19 cellular contexts compared by ENCODE assay signal in genomic region chr17:49670002-49670401, GRCh38. TPM values are rescaled to one million over a fixed set of nuclear protein-coding genes. Genes with fewer than 3 reads are reported as not detected.
DNase-seq lines count a peak whose midpoint lies in the region; ATAC-seq, FAIRE-seq and TF ChIP-seq lines count a peak whose summit lies in the region.
"Had no signal": no experiment of that assay in that cellular context is flagged by ENCODE, and none has a peak within 500 bp of the region (broad histone marks: within the 10 kb centered on the region; RNA-seq: fewer than 3 reads in every experiment).

No MANE protein-coding gene starts in this region.

- no peak for DNase-seq in CD4-positive, alpha-beta T cell
- DNase-seq in H54 (ENCODE audit: insufficient read length, low spot score) (no peak), endothelial cell of umbilical vein (ENCODE audit: low read depth, low spot score) (peak; percentile 77), prostate gland (ENCODE audit: low spot score) (no peak), BE2C (no peak), islet precursor cell (no peak), retina (no peak)
- no peak for DNase-seq in activated T-cell treated with anti-CD3 and anti-CD28 coated beads, Interleukin-2, amount 50 U/mL, for 4 hours
- DNase-seq: adrenal gland; Calu3; effector memory CD4-positive, alpha-beta T cell; hypothalamus; Kasumi-1; NCI-H1417 treated with DMSO at 0.1 percent for 48 hours; NCI-H748 treated with DMSO at 0.1 percent for 48 hours; PC-9; stimulated activated CD4-positive, alpha-beta T cell treated with anti-CD3 and anti-CD28 coated beads, Interleukin-1b, Interleukin-23, amount 100 ng/mL, for 48 hours; T-helper 2 cell had no signal

- peak overlapping the region; percentile 93 for H3K4me2 ChIP-seq in endothelial cell of umbilical vein (ENCODE audit: insufficient read depth, low read length)
- H3K4me2 ChIP-seq: PC-9 had no signal

- H3K9me1 ChIP-seq in endothelial cell of umbilical vein (replicated peaks; ENCODE audit: control insufficient read depth, extremely low read depth, insufficient read depth, low read length) = no peaks in the 10 kb centered on the region

- H3K4me1 ChIP-seq in endothelial cell of umbilical vein (ENCODE audit: control insufficient read depth, extremely low read depth, insufficient read depth, low read length) = peaks cover 17% of the 10 kb centered on the region
- H3K4me1 ChIP-seq in prostate gland (replicated peaks) = peaks cover 2% of the 10 kb centered on the region
- no peaks in the 10 kb centered on the region for H3K4me1 ChIP-seq in BE2C

- TF ChIP-seq POLR2A in H54 (IDR thresholded peaks at IDR 0.05; ENCODE audit: low read depth, low read length) (no peak), endothelial cell of umbilical vein (IDR thresholded peaks at IDR 0.05; ENCODE audit: low read depth, low read length) (no peak), prostate gland (IDR thresholded peaks at IDR 0.05) (no peak)

- 38% methylated on average over 1 of the region's 1 CpG for WGBS in prostate gland

- peak overlapping the region; percentile 38 for H3K9ac ChIP-seq in endothelial cell of umbilical vein (replicated peaks; ENCODE audit: extremely low read depth, insufficient read depth, low read length)

- CTCF ChIA-PET in CD4-positive, alpha-beta T cell (lab: Charles Lee) = interaction anchor here (1.5 to 2.3 kb wide), 2 partner anchors 100 to 114 kb away, joined by 5 read pairs; no protein-coding TSS in a partner anchor
- CTCF ChIA-PET in endothelial cell of umbilical vein (lab: Charles Lee) = interaction anchor here (0.6 to 2.5 kb wide), 11 partner anchors 11 to 236 kb away, joined by 3 to 15 read pairs (median 4); partner anchors contain the start of gene NXPH3

- H3K27me3 Mint-ChIP-seq in CD4-positive, alpha-beta T cell = no peaks in the 10 kb centered on the region
- no peaks in the 10 kb centered on the region for H3K27me3 Mint-ChIP-seq in activated T-cell treated with anti-CD3 and anti-CD28 coated beads, Interleukin-2, amount 50 U/mL, for 4 hours (ENCODE audit: low read depth)
- H3K27me3 Mint-ChIP-seq: central memory CD8-positive, alpha-beta T cell had no signal

- H3K9me3 Mint-ChIP-seq in CD4-positive, alpha-beta T cell = no peaks in the 10 kb centered on the region
- H3K9me3 Mint-ChIP-seq in activated T-cell treated with anti-CD3 and anti-CD28 coated beads, Interleukin-2, amount 50 U/mL, for 4 hours = no peaks in the 10 kb centered on the region
- H3K9me3 Mint-ChIP-seq: central memory CD8-positive, alpha-beta T cell had no signal

- no peaks in the 10 kb centered on the region for H3K9me3 ChIP-seq in CD4-positive, alpha-beta T cell (ENCODE audit: control insufficient read depth, low read length)
- H3K9me3 ChIP-seq in endothelial cell of umbilical vein (replicated peaks; ENCODE audit: control insufficient read depth, insufficient read depth, low read length) (no peaks in the 10 kb centered on the region), prostate gland (no peaks in the 10 kb centered on the region), BE2C (no peaks in the 10 kb centered on the region)
- H3K9me3 ChIP-seq: adrenal gland had no signal

- TF ChIP-seq CTCF in CD4-positive, alpha-beta T cell (IDR thresholded peaks at IDR 0.05) = no peak
- no peak for TF ChIP-seq CTCF in endothelial cell of umbilical vein (IDR thresholded peaks at IDR 0.05; ENCODE audit: extremely low read depth in 1 of 2, insufficient read depth in 1 of 2, low read depth in 1 of 2, low read length in 2 of 2)
- no peak for TF ChIP-seq CTCF in prostate gland (IDR thresholded peaks at IDR 0.05)
- TF ChIP-seq CTCF in BE2C (IDR thresholded peaks at IDR 0.05; ENCODE audit: low read depth, low read length) = no peak

- BruUV-seq in endothelial cell of umbilical vein (replicated peaks; lab: Mats Ljungman, UMichigan) = no TSS peak

- peak overlapping the region in 1 of 3 experiments; percentile 53 for H3K4me3 ChIP-seq in endothelial cell of umbilical vein (replicated peaks in 1 of 3; ENCODE audit: insufficient read depth in 1 of 3, low read depth in 1 of 3, low read length in 3 of 3)
- H3K4me3 ChIP-seq in prostate gland = no peak overlapping the region
- H3K4me3 ChIP-seq in BE2C (ENCODE audit: low read depth, low read length) = no peak overlapping the region
- H3K4me3 ChIP-seq: adrenal gland, PC-9 had no signal

- dilution Hi-C loops in endothelial cell of umbilical vein (cut with MboI; ENCODE audit: extremely low pct_ligation_motif_present, low sequenced_read_pairs) = no loop called here

- no peak overlapping the region for H2AFZ ChIP-seq in endothelial cell of umbilical vein (ENCODE audit: low read depth, low read length)
- H2AFZ ChIP-seq: PC-9 had no signal

- no peaks in the 10 kb centered on the region for H3K27me3 ChIP-seq in CD4-positive, alpha-beta T cell (ENCODE audit: control insufficient read depth, insufficient read depth, low read length)
- H3K27me3 ChIP-seq in endothelial cell of umbilical vein (ENCODE audit: control insufficient read depth in 2 of 2, insufficient read depth in 2 of 2, low read length in 2 of 2) = no peaks in the 10 kb centered on the region
- no peaks in the 10 kb centered on the region for H3K27me3 ChIP-seq in prostate gland (replicated peaks; ENCODE audit: insufficient read depth)
- no peaks in the 10 kb centered on the region for H3K27me3 ChIP-seq in BE2C
- H3K27me3 ChIP-seq: adrenal gland had no signal

- H3K36me3 Mint-ChIP-seq in CD4-positive, alpha-beta T cell (ENCODE audit: low read depth) = peaks cover 68% of the 10 kb centered on the region
- H3K36me3 Mint-ChIP-seq in activated T-cell treated with anti-CD3 and anti-CD28 coated beads, Interleukin-2, amount 50 U/mL, for 4 hours (ENCODE audit: insufficient read depth) = peaks cover 12% of the 10 kb centered on the region

- FAIRE-seq in H54 (lab: Jason Lieb, UNC) (peak; percentile 20), endothelial cell of umbilical vein (lab: Jason Lieb, UNC) (peak; percentile 43)

- peaks cover 71% of the 10 kb centered on the region for H3K79me2 ChIP-seq in endothelial cell of umbilical vein (ENCODE audit: control insufficient read depth, insufficient read depth, low read length)

- no peak for ATAC-seq in CD4-positive, alpha-beta T cell (ENCODE audit: poor library complexity)
- no peak for ATAC-seq in activated T-cell treated with anti-CD3 and anti-CD28 coated beads, Interleukin-2, amount 50 U/mL, for 4 hours

- H3K27ac Mint-ChIP-seq in CD4-positive, alpha-beta T cell = peak overlapping the region; percentile 78

- no peak overlapping the region for H3K4me3 Mint-ChIP-seq in CD4-positive, alpha-beta T cell
- no peak overlapping the region for H3K4me3 Mint-ChIP-seq in activated T-cell treated with anti-CD3 and anti-CD28 coated beads, Interleukin-2, amount 50 U/mL, for 4 hours
- H3K4me3 Mint-ChIP-seq: central memory CD8-positive, alpha-beta T cell had no signal

- intact Hi-C loops in CD4-positive, alpha-beta T cell (cut with DNase I, micrococcal nuclease) = loop anchor here in 1 of 2 experiments (5.0 kb wide), 1 partner anchor 43 kb away; no protein-coding TSS in a partner anchor
- intact Hi-C loops in endothelial cell of umbilical vein (cut with micrococcal nuclease) (no loop called here), prostate gland (cut with DNase I) (no loop called here)

- H3K36me3 ChIP-seq in endothelial cell of umbilical vein (ENCODE audit: control insufficient read depth in 2 of 2, extremely low read depth in 1 of 2, insufficient read depth in 2 of 2, low read length in 2 of 2) = no peaks in the 10 kb centered on the region
- no peaks in the 10 kb centered on the region for H3K36me3 ChIP-seq in prostate gland
- H3K36me3 ChIP-seq in BE2C = peaks cover 3% of the 10 kb centered on the region; the same call in 1 of the 2 replicates

- no peak overlapping the region for H3K27ac ChIP-seq in CD4-positive, alpha-beta T cell (ENCODE audit: low read depth, low read length)
- H3K27ac ChIP-seq in endothelial cell of umbilical vein (ENCODE audit: insufficient read depth, low read depth, low read length) (peak overlapping the region; percentile 43), prostate gland (peak overlapping the region; percentile 4 to 41)
- H3K27ac ChIP-seq: adrenal gland, PC-9 had no signal

- POLR2A ChIA-PET in CD4-positive, alpha-beta T cell (lab: Charles Lee) = interaction anchor here (1.1 to 1.5 kb wide), 3 partner anchors 10 to 30 kb away, joined by 3 to 4 read pairs (median 3); no protein-coding TSS in a partner anchor
- POLR2A ChIA-PET in endothelial cell of umbilical vein (lab: Charles Lee) = interaction anchor here (0.6 kb wide), 1 partner anchor 44 kb away, joined by 6 read pairs; no protein-coding TSS in a partner anchor

- peaks cover 65% of the 10 kb centered on the region for H3K4me1 Mint-ChIP-seq in CD4-positive, alpha-beta T cell (ENCODE audit: low read depth)
- H3K4me1 Mint-ChIP-seq in activated T-cell treated with anti-CD3 and anti-CD28 coated beads, Interleukin-2, amount 50 U/mL, for 4 hours (ENCODE audit: low read depth) = peaks cover 51% of the 10 kb centered on the region

- no peaks in the 10 kb centered on the region for H4K20me1 ChIP-seq in endothelial cell of umbilical vein (replicated peaks; ENCODE audit: control insufficient read depth, extremely low read depth, insufficient read depth, low read length)

RNA-seq across cellular contexts. Expression of gene SPOP, which starts 7.9 kb away (rescaled TPM):
- 10 to 100 TPM; 38.7 to 41.5 TPM for total RNA-seq in CD4-positive, alpha-beta T cell
- total RNA-seq in endothelial cell of umbilical vein (61.0 and 61.9 TPM in 2 replicates), prostate gland (10 to 100 TPM; 80.8 to 93.0 TPM)
- polyA plus RNA-seq in endothelial cell of umbilical vein = 46.9 and 55.5 TPM in 2 replicates
- polyA plus RNA-seq in endothelial cell of umbilical vein (2011; cell fraction: cytosol; rRNA removed) = 42.6 and 43.6 TPM in 2 replicates
- 85.1 and 105 TPM in 2 replicates for polyA plus RNA-seq in endothelial cell of umbilical vein (2011; cell fraction: nucleus; rRNA removed)
- 45.0 and 51.7 TPM in 2 replicates for polyA plus RNA-seq in endothelial cell of umbilical vein (2012)
- 91.0 and 97.0 TPM in 2 replicates for polyA minus RNA-seq in endothelial cell of umbilical vein
- 45.3 TPM for polyA minus RNA-seq in endothelial cell of umbilical vein (2011; cell fraction: cytosol; rRNA and poly(A)+ RNA removed)
- polyA minus RNA-seq in endothelial cell of umbilical vein (2011; cell fraction: nucleus; rRNA and poly(A)+ RNA removed) = 58.0 and 66.0 TPM in 2 replicates
- polyA plus RNA-seq in BE2C (2012; ENCODE audit: insufficient read depth, insufficient read length, low read depth) = 77.2 TPM
- 10 to 100 TPM; 61.4 to 78.1 (median 71.9) TPM for total RNA-seq in activated T-cell treated with anti-CD3 and anti-CD28 coated beads, Interleukin-2, amount 50 U/mL, for 4 hours

RNA-seq across cellular contexts. Expression of gene SLC35B1, which starts 37.8 kb away (rescaled TPM):
- total RNA-seq in CD4-positive, alpha-beta T cell = 10 to 100 TPM; 44.0 to 46.8 TPM
- 87.0 and 96.7 TPM in 2 replicates for total RNA-seq in endothelial cell of umbilical vein
- polyA plus RNA-seq in endothelial cell of umbilical vein = 138 and 142 TPM in 2 replicates
- polyA plus RNA-seq in endothelial cell of umbilical vein (2011; cell fraction: cytosol; rRNA removed) = 119 and 127 TPM in 2 replicates
- 122 and 125 TPM in 2 replicates for polyA plus RNA-seq in endothelial cell of umbilical vein (2011; cell fraction: nucleus; rRNA removed)
- polyA plus RNA-seq in endothelial cell of umbilical vein (2012) = 79.0 and 87.8 TPM in 2 replicates
- polyA minus RNA-seq in endothelial cell of umbilical vein = 152 and 154 TPM in 2 replicates
- 36.4 TPM for polyA minus RNA-seq in endothelial cell of umbilical vein (2011; cell fraction: cytosol; rRNA and poly(A)+ RNA removed)
- 57.4 and 88.7 TPM in 2 replicates for polyA minus RNA-seq in endothelial cell of umbilical vein (2011; cell fraction: nucleus; rRNA and poly(A)+ RNA removed)
- total RNA-seq in prostate gland = 10 to 100 TPM; 31.0 to 81.0 TPM
- 250 TPM for polyA plus RNA-seq in BE2C (2012; ENCODE audit: insufficient read depth, insufficient read length, low read depth)
- total RNA-seq in activated T-cell treated with anti-CD3 and anti-CD28 coated beads, Interleukin-2, amount 50 U/mL, for 4 hours = 10 to 100 TPM; 89.1 to 90.4 (median 90.3) TPM
